8 cellular contexts compared by ENCODE assay signal in the genomic region with DNA sequence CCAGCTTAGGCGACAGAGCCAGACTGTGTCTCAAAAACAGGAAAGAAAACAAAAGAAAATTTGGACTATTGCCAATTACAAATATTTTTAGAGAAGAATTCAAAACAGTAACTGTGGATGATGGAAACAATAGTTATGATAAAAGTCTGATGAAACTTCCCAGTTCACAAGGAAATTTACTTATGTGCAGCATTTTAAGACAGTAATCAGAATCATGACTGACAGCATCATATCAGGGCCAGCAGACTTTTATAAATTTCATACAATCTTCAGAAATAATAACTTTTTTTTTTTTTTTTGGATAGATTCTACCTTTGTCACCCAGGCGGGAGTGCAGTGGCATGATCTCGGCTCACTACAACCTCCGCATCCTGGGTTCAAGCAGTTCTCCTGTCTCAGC. TPM values are rescaled to one million over a fixed set of nuclear protein-coding genes. Genes with fewer than 3 reads are reported as not detected.
DNase-seq lines count a peak whose midpoint lies in the region; ATAC-seq, FAIRE-seq and TF ChIP-seq lines count a peak whose summit lies in the region.
"Not testable (repeated sequence)": the region's sequence is repeated elsewhere in the genome, so short reads cannot be mapped to it uniquely, and the experiment has no call there.

Gene NPIPB5, plus strand, starts transcription at position 301 of the 400 bp plus-strand sequence. CDS start 2,911 bp downstream, outside the sequence.

- TF ChIP-seq CTCF in H1 (IDR thresholded peaks at IDR 0.05; ENCODE audit: control extremely low read depth in 1 of 3, insufficient read depth in 1 of 3, low read depth in 1 of 3, low read length in 3 of 3); heart left ventricle (IDR thresholded peaks at IDR 0.05); prostate gland (IDR thresholded peaks at IDR 0.05); upper lobe of left lung (IDR thresholded peaks at IDR 0.05): not testable (repeated sequence)

- H3K9ac ChIP-seq in H1 (replicated peaks in 1 of 4; ENCODE audit: extremely low read depth in 1 of 4, low read depth in 3 of 4, low read length in 3 of 4) = not testable (repeated sequence)

- POLR2A ChIA-PET in CD8-positive, alpha-beta memory T cell (lab: Charles Lee); H1 (lab: Charles Lee; ENCODE audit: partially characterized antibody): not testable (repeated sequence)

- H2BK120ac ChIP-seq in H1 (replicated peaks; ENCODE audit: low read depth, low read length) = not testable (repeated sequence)

- not testable (repeated sequence) for ATAC-seq in heart left ventricle; upper lobe of left lung (ENCODE audit: low FRiP score in 2 of 2)

- not testable (repeated sequence) for H3K9me3 ChIP-seq in CD8-positive, alpha-beta memory T cell (ENCODE audit: low read length); SJCRH30 (replicated peaks); H1 (ENCODE audit: insufficient read depth in 2 of 2, low read depth in 1 of 2, low read length in 1 of 2); heart left ventricle; prostate gland; upper lobe of left lung

- H4K91ac ChIP-seq in H1 (replicated peaks; ENCODE audit: insufficient read length, low read length) = not testable (repeated sequence)

- H3K4me1 Mint-ChIP-seq in CD8-positive, alpha-beta memory T cell; activated T-helper 2 cell treated with anti-CD3 and anti-CD28 coated beads, Interferon-gamma antibody, Interleukin-2, Interleukin-4, amounts not matched to agents 10 μg/mL and 5 μg/mL and 100 μg/mL, durations not matched to agents 14 hours and 24 hours and 36 hours (ENCODE audit: low read depth): not testable (repeated sequence)

- H3K23ac ChIP-seq in H1 (ENCODE audit: insufficient read length) = not testable (repeated sequence)

- H2BK5ac ChIP-seq in H1 (ENCODE audit: low read depth, low read length) = not testable (repeated sequence)

- not testable (repeated sequence) for TF ChIP-seq POLR2A in H1 (IDR thresholded peaks at IDR 0.05; ENCODE audit: control extremely low read depth in 1 of 2, low read depth in 2 of 2, low read length in 2 of 2); heart left ventricle (IDR thresholded peaks at IDR 0.05); prostate gland (IDR thresholded peaks at IDR 0.05); upper lobe of left lung (IDR thresholded peaks at IDR 0.05)

- not testable (repeated sequence) for H2AFZ ChIP-seq in H1 (ENCODE audit: low read length)

- not testable (repeated sequence) for H3K27ac Mint-ChIP-seq in CD8-positive, alpha-beta memory T cell; activated T-helper 2 cell treated with anti-CD3 and anti-CD28 coated beads, Interferon-gamma antibody, Interleukin-2, Interleukin-4, amounts not matched to agents 10 μg/mL and 5 μg/mL and 100 μg/mL, durations not matched to agents 14 hours and 24 hours and 36 hours

- H2BK12ac ChIP-seq in H1 (ENCODE audit: low read depth, low read length) = not testable (repeated sequence)

- not testable (repeated sequence) for H3K36me3 Mint-ChIP-seq in CD8-positive, alpha-beta memory T cell; activated T-helper 2 cell treated with anti-CD3 and anti-CD28 coated beads, Interferon-gamma antibody, Interleukin-2, Interleukin-4, amounts not matched to agents 10 μg/mL and 5 μg/mL and 100 μg/mL, durations not matched to agents 14 hours and 24 hours and 36 hours (ENCODE audit: low read depth)

- H3K4me2 ChIP-seq in H1 (ENCODE audit: insufficient read depth in 1 of 2, low read depth in 2 of 2, low read length in 2 of 2) = not testable (repeated sequence)

- TF ChIP-seq RAD21 in H1 (IDR thresholded peaks at IDR 0.05 in 1 of 2, conservative IDR thresholded peaks at IDR 0.05 in 1 of 2; ENCODE audit: low read depth in 2 of 2, low read length in 2 of 2) = not testable (repeated sequence)

- H3K14ac ChIP-seq in H1 (ENCODE audit: insufficient read length) = not testable (repeated sequence)

- not testable (repeated sequence) for H3K18ac ChIP-seq in H1 (ENCODE audit: extremely low read depth, low read length)

- not testable (repeated sequence) for H3K4ac ChIP-seq in H1 (replicated peaks; ENCODE audit: insufficient read length, low read depth, low read length)

- not testable (repeated sequence) for H2BK15ac ChIP-seq in H1 (ENCODE audit: low read length)

- H3K27me3 Mint-ChIP-seq in CD8-positive, alpha-beta memory T cell; activated T-helper 2 cell treated with anti-CD3 and anti-CD28 coated beads, Interferon-gamma antibody, Interleukin-2, Interleukin-4, amounts not matched to agents 10 μg/mL and 5 μg/mL and 100 μg/mL, durations not matched to agents 14 hours and 24 hours and 36 hours (ENCODE audit: low read depth): not testable (repeated sequence)

- CTCF ChIA-PET in CD8-positive, alpha-beta memory T cell (lab: Charles Lee); H1 (lab: Charles Lee; ENCODE audit: partially characterized antibody): not testable (repeated sequence)

- not testable (repeated sequence) for H4K5ac ChIP-seq in H1 (ENCODE audit: insufficient read length, low read depth, low read length)

- H4K8ac ChIP-seq in H1 (ENCODE audit: extremely low read depth, insufficient read depth, low read length) = not testable (repeated sequence)

- intact Hi-C loops in activated T-helper 2 cell treated with anti-CD3 and anti-CD28 coated beads, Interferon-gamma antibody, Interleukin-2, Interleukin-4, amounts not matched to agents 10 μg/mL and 5 μg/mL and 100 μg/mL, durations not matched to agents 14 hours and 24 hours and 36 hours (cut with micrococcal nuclease); heart left ventricle (cut with DNase I); prostate gland (cut with DNase I): not testable (repeated sequence)

- H3K4me3 ChIP-seq in CD8-positive, alpha-beta memory T cell (ENCODE audit: low read length); SJCRH30; H1 (ENCODE audit: extremely low read depth in 1 of 4, insufficient read depth in 2 of 4, low read depth in 3 of 4, low read length in 4 of 4); heart left ventricle; prostate gland; upper lobe of left lung: not testable (repeated sequence)

- not testable (repeated sequence) for H3K79me2 ChIP-seq in H1 (ENCODE audit: control insufficient read depth in 1 of 2, insufficient read depth in 2 of 2, low read length in 2 of 2)

- not testable (repeated sequence) for H3K79me1 ChIP-seq in H1 (ENCODE audit: low read depth, low read length)

- H3K36me3 ChIP-seq in CD8-positive, alpha-beta memory T cell (ENCODE audit: insufficient read depth, low read length); SJCRH30; H1 (ENCODE audit: control insufficient read depth in 2 of 4, insufficient read depth in 4 of 4, low read length in 3 of 4); heart left ventricle; prostate gland; upper lobe of left lung: not testable (repeated sequence)

- H3K27ac ChIP-seq in CD8-positive, alpha-beta memory T cell (ENCODE audit: low read depth, low read length); SJCRH30; H1 (ENCODE audit: low read depth, low read length); heart left ventricle; prostate gland; upper lobe of left lung: not testable (repeated sequence)

- DNase-seq in CD8-positive, alpha-beta memory T cell; SJCRH30; activated T-helper 2 cell treated with anti-CD3 and anti-CD28 coated beads, Interferon-gamma antibody, Interleukin-2, Interleukin-4, amounts not matched to agents 10 μg/mL and 5 μg/mL and 100 μg/mL, durations not matched to agents 14 hours and 24 hours and 36 hours (ENCODE audit: low spot score); H1 (ENCODE audit: low read depth in 1 of 2, low spot score in 2 of 2); heart left ventricle; mesenteric fat pad (ENCODE audit: low spot score); prostate gland (ENCODE audit: low spot score); upper lobe of left lung: not testable (repeated sequence)

- not testable (repeated sequence) for H3K9me3 Mint-ChIP-seq in CD8-positive, alpha-beta memory T cell; activated T-helper 2 cell treated with anti-CD3 and anti-CD28 coated beads, Interferon-gamma antibody, Interleukin-2, Interleukin-4, amounts not matched to agents 10 μg/mL and 5 μg/mL and 100 μg/mL, durations not matched to agents 14 hours and 24 hours and 36 hours

- not testable (repeated sequence) for H3K4me1 ChIP-seq in CD8-positive, alpha-beta memory T cell (ENCODE audit: insufficient read depth, low read length); SJCRH30; H1 (replicated peaks in 1 of 4; ENCODE audit: control insufficient read depth in 3 of 4, insufficient read depth in 4 of 4, low read length in 3 of 4); heart left ventricle; prostate gland (replicated peaks); upper lobe of left lung

- not testable (repeated sequence) for TF ChIP-seq EP300 in H1 (IDR thresholded peaks at IDR 0.05; ENCODE audit: borderline replicate concordance in 1 of 2, low read depth in 2 of 2, low read length in 2 of 2); upper lobe of left lung (IDR thresholded peaks at IDR 0.05)

- not testable (repeated sequence) for FAIRE-seq in H1 (lab: Jason Lieb, UNC)

- not testable (repeated sequence) for H2BK20ac ChIP-seq in H1 (ENCODE audit: low read length)

- not testable (repeated sequence) for H3K23me2 ChIP-seq in H1 (ENCODE audit: low read depth, low read length)

- not testable (repeated sequence) for H3K56ac ChIP-seq in H1 (replicated peaks; ENCODE audit: insufficient read length, low read depth, low read length)

- H4K20me1 ChIP-seq in H1 (replicated peaks in 1 of 2; ENCODE audit: control insufficient read depth in 1 of 2, insufficient read depth in 2 of 2, low read length in 2 of 2) = not testable (repeated sequence)

- not testable (repeated sequence) for H2AK5ac ChIP-seq in H1 (ENCODE audit: low read depth, low read length)

- not testable (repeated sequence) for H3K4me3 Mint-ChIP-seq in CD8-positive, alpha-beta memory T cell; activated T-helper 2 cell treated with anti-CD3 and anti-CD28 coated beads, Interferon-gamma antibody, Interleukin-2, Interleukin-4, amounts not matched to agents 10 μg/mL and 5 μg/mL and 100 μg/mL, durations not matched to agents 14 hours and 24 hours and 36 hours (ENCODE audit: low read depth)

- H3K27me3 ChIP-seq in CD8-positive, alpha-beta memory T cell (ENCODE audit: insufficient read depth, low read length, poor library complexity, severe bottlenecking); SJCRH30; H1 (replicated peaks in 1 of 4; ENCODE audit: control insufficient read depth in 3 of 4, extremely low read depth in 1 of 4, insufficient read depth in 3 of 4, low read length in 3 of 4); heart left ventricle; prostate gland (replicated peaks; ENCODE audit: insufficient read depth); upper lobe of left lung: not testable (repeated sequence)

- no CpG with 5 or more reads among the region's 4 CpGs for WGBS in H1 (ENCODE audit: extremely low coverage in 1 of 2, insufficient coverage in 1 of 2, insufficient read length in 1 of 2, insufficient replicate concordance in 2 of 2, low coverage in 1 of 2, low lambda C conversion rate in 2 of 2, missing lambda C conversion rate in 1 of 2), 2 experiments
- WGBS in heart left ventricle, 4 donors = no CpG with 5 or more reads among the region's 4 CpGs
- no CpG with 5 or more reads among the region's 4 CpGs for WGBS in prostate gland
- WGBS in upper lobe of left lung, 2 donors = no CpG with 5 or more reads among the region's 4 CpGs

RNA-seq across cellular contexts. Expression of gene NPIPB5, which starts in this region (rescaled TPM):
- total RNA-seq in CD8-positive, alpha-beta memory T cell = 100 to 1,000 TPM; 155 to 166 TPM
- polyA plus RNA-seq in CD8-positive, alpha-beta memory T cell = 11.3 TPM
- 44.5 and 51.5 TPM in 2 replicates for total RNA-seq in SJCRH30 (2014; rRNA removed; shearing (Covaris generic))
- 326 and 336 TPM in 2 replicates for total RNA-seq in activated T-helper 2 cell treated with anti-CD3 and anti-CD28 coated beads, Interferon-gamma antibody, Interleukin-2, Interleukin-4, amounts not matched to agents 10 μg/mL and 5 μg/mL and 100 μg/mL, durations not matched to agents 14 hours and 24 hours and 36 hours
- total RNA-seq in H1 (2021; fragmentation: NEBNext Ultra II Directional; extraction: Animal tissue kit (Norgen Biotek cat#: 25700)) = 128 and 141 TPM in 2 replicates
- polyA plus RNA-seq in H1 (2011; rRNA removed) = 96.7 and 98.7 TPM in 2 replicates
- polyA plus RNA-seq in H1 (2011; cell fraction: cytosol; rRNA removed) = 42.1 TPM
- 189 TPM for polyA plus RNA-seq in H1 (2011; cell fraction: nucleus; rRNA removed)
- polyA plus RNA-seq in H1 (2012, experiment 1 of 2) = 81.7 to 97.2 TPM (median 84.5 TPM) in 4 replicates
- 10.1 TPM for polyA plus RNA-seq in H1 (2012, experiment 2 of 2)
- polyA plus RNA-seq in H1 (2013, experiment 1 of 2) = 74.8 TPM
- 60.7 TPM for polyA plus RNA-seq in H1 (2013, experiment 2 of 2)
- 160 and 180 TPM in 2 replicates for polyA minus RNA-seq in H1 (2011; rRNA and poly(A)+ RNA removed)
- 102 TPM for polyA minus RNA-seq in H1 (2011; cell fraction: cytosol; rRNA and poly(A)+ RNA removed)
- 200 TPM for polyA minus RNA-seq in H1 (2011; cell fraction: nucleus; rRNA and poly(A)+ RNA removed)
- 100 to 1,000 TPM in 1 of 9 donors, 10 to 100 TPM in 7, 1 to 10 TPM in 1; 7.5 to 149 (median 50.0) TPM for total RNA-seq in heart left ventricle
- 10 to 100 TPM; 22.9 to 85.3 TPM for polyA plus RNA-seq in heart left ventricle
- total RNA-seq in mesenteric fat pad = 361 TPM
- total RNA-seq in prostate gland = 100 to 1,000 TPM in 1 of 2 donors, 10 to 100 TPM in 1; 68.6 to 216 TPM
- 1,000 to 10,000 TPM in 1 of 6 donors, 100 to 1,000 TPM in 5; 133 to 1,262 (median 168) TPM for total RNA-seq in upper lobe of left lung
